Comparison of ENCODE assay signal across 22 cellular contexts in the genomic region with DNA sequence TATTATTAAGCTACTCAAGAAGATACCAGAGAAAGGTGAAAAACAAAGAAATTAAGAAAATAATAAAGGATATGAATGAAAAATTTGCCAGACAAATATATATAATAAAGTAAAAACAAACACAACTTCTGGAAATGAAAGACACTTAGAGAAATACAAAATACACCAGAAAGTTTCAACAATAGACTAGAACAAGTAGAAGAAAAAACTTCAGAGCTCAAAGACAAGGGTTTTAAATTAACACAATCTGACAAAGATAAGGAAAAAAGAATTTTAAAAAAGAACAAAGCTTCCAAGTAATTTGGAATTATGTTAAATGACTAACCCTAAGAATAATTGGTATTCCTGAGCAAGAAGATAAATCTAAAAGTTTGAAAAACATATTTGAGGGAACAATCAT.
DNase-seq lines count a peak whose midpoint lies in the region; ATAC-seq, FAIRE-seq and TF ChIP-seq lines count a peak whose summit lies in the region.
"Had no signal": no experiment of that assay in that cellular context is flagged by ENCODE, and none has a peak within 500 bp of the region (broad histone marks: within the 10 kb centered on the region; RNA-seq: fewer than 3 reads in every experiment).

No MANE protein-coding gene starts in this region.

- no peak overlapping the region for H3K27ac ChIP-seq in K562 (ENCODE audit: extremely low read depth, low read depth, low read length)
- H3K27ac ChIP-seq in naive thymus-derived CD4-positive, alpha-beta T cell (ENCODE audit: low read depth, low read length): no peak overlapping the region
- H3K27ac ChIP-seq: 22Rv1, BLaER1 had no signal

- H3K4me1 ChIP-seq in K562 (replicated peaks in 1 of 2; ENCODE audit: control insufficient read depth in 2 of 2, insufficient read depth in 2 of 2, low read length in 2 of 2): no peaks in the 10 kb centered on the region
- H3K4me1 ChIP-seq in naive thymus-derived CD4-positive, alpha-beta T cell (ENCODE audit: control insufficient read depth in 2 of 2, insufficient read depth in 2 of 2, low read length in 2 of 2): no peaks in the 10 kb centered on the region
- H3K4me1 ChIP-seq: BE2C, BLaER1 had no signal

- peaks cover 44% of the 10 kb centered on the region for H3K9me3 Mint-ChIP-seq in nephron
- peaks cover 2 to 52% (median 17%) of the 10 kb centered on the region in 11 donors for H3K9me3 Mint-ChIP-seq in naive thymus-derived CD4-positive, alpha-beta T cell
- H3K9me3 Mint-ChIP-seq in stimulated activated memory B cell treated with anti-CD40 and anti-IgM and Interleukin-4, amounts not matched to agents 10 μg/mL and 1 μg/mL and 100 μg/mL, for 72 hours: peaks cover 15% of the 10 kb centered on the region

- no TSS peak for BruUV-seq in K562 (replicated peaks; lab: Mats Ljungman, UMichigan)

- no peaks in the 10 kb centered on the region for H3K79me2 ChIP-seq in K562 (ENCODE audit: control insufficient read depth, insufficient read depth, low read length)

- peaks cover 44% of the 10 kb centered on the region for H3K36me3 Mint-ChIP-seq in nephron (ENCODE audit: low read depth)
- peaks cover 0 to 8% (median 7%) of the 10 kb centered on the region in 5 donors for H3K36me3 Mint-ChIP-seq in naive thymus-derived CD4-positive, alpha-beta T cell
- no peaks in the 10 kb centered on the region for H3K36me3 Mint-ChIP-seq in stimulated activated memory B cell treated with anti-CD40 and anti-IgM and Interleukin-4, amounts not matched to agents 10 μg/mL and 1 μg/mL and 100 μg/mL, for 72 hours
- H3K36me3 Mint-ChIP-seq: CD14-positive monocyte; CD4-positive, alpha-beta memory T cell; CD4-positive, CD25-positive, alpha-beta regulatory T cell; CD8-positive, alpha-beta memory T cell had no signal

- no peaks in the 10 kb centered on the region for H3K36me3 ChIP-seq in K562 (ENCODE audit: control insufficient read depth, insufficient read depth, low read length)
- H3K36me3 ChIP-seq in naive thymus-derived CD4-positive, alpha-beta T cell (ENCODE audit: control insufficient read depth in 2 of 3, insufficient read depth in 3 of 3, low read length in 3 of 3): no peaks in the 10 kb centered on the region
- H3K36me3 ChIP-seq: BE2C, BLaER1 had no signal

- no peak for TF ChIP-seq CTCF in K562 (IDR thresholded peaks at IDR 0.05 in 2 of 3, conservative IDR thresholded peaks at IDR 0.05 in 1 of 3; ENCODE audit: insufficient read depth in 2 of 3, low read depth in 1 of 3, low read length in 3 of 3)
- no peak for TF ChIP-seq CTCF in nephron (IDR thresholded peaks at IDR 0.05; ENCODE audit: unreplicated experiment in 3 of 3)

- no peak overlapping the region for H3K9ac ChIP-seq in K562 (ENCODE audit: insufficient read depth in 1 of 2, low read depth in 2 of 2, low read length in 2 of 2)
- H3K9ac ChIP-seq: BLaER1 had no signal

- no peak for DNase-seq in K562 (ENCODE audit: extremely low read depth in 1 of 4, low spot score in 3 of 4)
- DNase-seq in naive thymus-derived CD4-positive, alpha-beta T cell: no peak
- DNase-seq: ACHN; BE2C; C1 segment of cervical spinal cord; CD4-positive, alpha-beta memory T cell; CD4-positive, CD25-positive, alpha-beta regulatory T cell; CD8-positive, alpha-beta memory T cell; COR-L47; DMS79 treated with DMSO at 0.1 percent for 48 hours; GDM1 had no signal

- POLR2A ChIA-PET in K562 (lab: Yijun Ruan, JAX): no interaction called here
- POLR2A ChIA-PET in naive thymus-derived CD4-positive, alpha-beta T cell (lab: Charles Lee): no interaction called here

- in situ Hi-C loops in K562 (cut with MboI): no loop called here

- H4K20me1 ChIP-seq in K562 (replicated peaks; ENCODE audit: control insufficient read depth, insufficient read depth, low read length): no peaks in the 10 kb centered on the region
- H4K20me1 ChIP-seq: BLaER1 had no signal

- CTCF ChIA-PET in K562 (lab: Yijun Ruan, JAX; ENCODE audit: low intra/inter-chr PET ratio): no interaction called here
- CTCF ChIA-PET in naive thymus-derived CD4-positive, alpha-beta T cell (lab: Charles Lee): no interaction called here

- no peak for ATAC-seq in K562
- ATAC-seq in naive thymus-derived CD4-positive, alpha-beta T cell: no peak
- ATAC-seq in HG02623 (IDR thresholded peaks at IDR 0.05; ENCODE audit: unreplicated experiment): no peak
- ATAC-seq in stimulated activated memory B cell treated with anti-CD40 and anti-IgM and Interleukin-4, amounts not matched to agents 10 μg/mL and 1 μg/mL and 100 μg/mL, for 72 hours: no peak
- ATAC-seq: GM12878 had no signal

- no peak overlapping the region for H3K4me2 ChIP-seq in K562 (ENCODE audit: insufficient read depth, low read length)
- H3K4me2 ChIP-seq: BLaER1 had no signal

- no peak overlapping the region for H3K4me3 ChIP-seq in K562
- no peak overlapping the region for H3K4me3 ChIP-seq in naive thymus-derived CD4-positive, alpha-beta T cell (ENCODE audit: low read length)
- H3K4me3 ChIP-seq: BLaER1, GM12878 had no signal

- no peak overlapping the region for H3K4me3 Mint-ChIP-seq in nephron
- no peak overlapping the region for H3K4me3 Mint-ChIP-seq in naive thymus-derived CD4-positive, alpha-beta T cell
- H3K4me3 Mint-ChIP-seq in stimulated activated memory B cell treated with anti-CD40 and anti-IgM and Interleukin-4, amounts not matched to agents 10 μg/mL and 1 μg/mL and 100 μg/mL, for 72 hours: no peak overlapping the region
- H3K4me3 Mint-ChIP-seq: CD14-positive monocyte; CD4-positive, alpha-beta memory T cell; CD4-positive, CD25-positive, alpha-beta regulatory T cell; CD8-positive, alpha-beta memory T cell had no signal

- peak overlapping the region in 2 of 3 experiments; percentile 82 to 95 for H3K27ac Mint-ChIP-seq in nephron
- no peak overlapping the region for H3K27ac Mint-ChIP-seq in naive thymus-derived CD4-positive, alpha-beta T cell
- no peak overlapping the region for H3K27ac Mint-ChIP-seq in stimulated activated memory B cell treated with anti-CD40 and anti-IgM and Interleukin-4, amounts not matched to agents 10 μg/mL and 1 μg/mL and 100 μg/mL, for 72 hours
- H3K27ac Mint-ChIP-seq: CD4-positive, alpha-beta memory T cell; CD4-positive, CD25-positive, alpha-beta regulatory T cell; CD8-positive, alpha-beta memory T cell had no signal

- no peak for TF ChIP-seq EP300 in K562 (IDR thresholded peaks at IDR 0.05; ENCODE audit: low read length)

- H3K27me3 Mint-ChIP-seq in nephron (ENCODE audit: low read depth): no peaks in the 10 kb centered on the region
- H3K27me3 Mint-ChIP-seq in naive thymus-derived CD4-positive, alpha-beta T cell: peaks cover 0 to 20% (median 5%) of the 10 kb centered on the region in 5 donors
- no peaks in the 10 kb centered on the region for H3K27me3 Mint-ChIP-seq in stimulated activated memory B cell treated with anti-CD40 and anti-IgM and Interleukin-4, amounts not matched to agents 10 μg/mL and 1 μg/mL and 100 μg/mL, for 72 hours

- no peaks in the 10 kb centered on the region; the same call in 1 of the 2 replicates for H3K9me3 ChIP-seq in K562 (replicated peaks; ENCODE audit: control insufficient read depth, insufficient read depth, low read depth, low read length)
- H3K9me3 ChIP-seq in naive thymus-derived CD4-positive, alpha-beta T cell (ENCODE audit: control insufficient read depth in 2 of 3, low read length in 3 of 3): no peaks in the 10 kb centered on the region
- H3K9me3 ChIP-seq: BE2C had no signal

- intact Hi-C loops in K562 (cut with micrococcal nuclease): no loop called here
- intact Hi-C loops in naive thymus-derived CD4-positive, alpha-beta T cell (cut with micrococcal nuclease): no loop called here

- no peak overlapping the region for H2AFZ ChIP-seq in K562 (ENCODE audit: low read depth, low read length)

- TF ChIP-seq RAD21 in K562 (CRISPR knock-in tag; conservative IDR thresholded peaks at IDR 0.05 in 1 of 2, IDR thresholded peaks at IDR 0.05 in 1 of 2): no peak

- no peaks in the 10 kb centered on the region for H3K27me3 ChIP-seq in K562 (ENCODE audit: control insufficient read depth in 2 of 2, insufficient read depth in 2 of 2, low read length in 2 of 2)
- H3K27me3 ChIP-seq in naive thymus-derived CD4-positive, alpha-beta T cell (ENCODE audit: control insufficient read depth in 2 of 2, insufficient read depth in 2 of 2, low read length in 2 of 2): no peaks in the 10 kb centered on the region
- H3K27me3 ChIP-seq: BE2C, BLaER1 had no signal

- no peaks in the 10 kb centered on the region for H3K4me1 Mint-ChIP-seq in nephron
- H3K4me1 Mint-ChIP-seq in naive thymus-derived CD4-positive, alpha-beta T cell: no peaks in the 10 kb centered on the region
- no peaks in the 10 kb centered on the region for H3K4me1 Mint-ChIP-seq in stimulated activated memory B cell treated with anti-CD40 and anti-IgM and Interleukin-4, amounts not matched to agents 10 μg/mL and 1 μg/mL and 100 μg/mL, for 72 hours
- H3K4me1 Mint-ChIP-seq: CD14-positive monocyte; CD4-positive, alpha-beta memory T cell; CD4-positive, CD25-positive, alpha-beta regulatory T cell; CD8-positive, alpha-beta memory T cell had no signal

- TF ChIP-seq POLR2A in K562 (conservative IDR thresholded peaks at IDR 0.05): no peak

- no peaks in the 10 kb centered on the region for H3K9me1 ChIP-seq in K562 (ENCODE audit: control insufficient read depth, insufficient read depth, low read length)

- peak; percentile 34 for FAIRE-seq in A204.1 (lab: Jason Lieb, UNC)
- no peak for FAIRE-seq in K562 (lab: Jason Lieb, UNC)
- FAIRE-seq: D721Med, GM12878, GM12892, GM18507 had no signal

TF ChIP-seq in K562, 482 proteins besides CTCF, POLR2A, EP300 and RAD21 (continues in another document):
- TF ChIP-seq STAT5A (IDR thresholded peaks at IDR 0.05; ENCODE audit: borderline replicate concordance, low read length) (no peak), CC2D1A (IDR thresholded peaks at IDR 0.05) (no peak), ATF4 (CRISPR knock-in tag; IDR thresholded peaks at IDR 0.05) (no peak), BRD4 (IDR thresholded peaks at IDR 0.05) (no peak), ZNF583 (CRISPR knock-in tag; IDR thresholded peaks at IDR 0.05) (peak; percentile 96), NCOR1 (IDR thresholded peaks at IDR 0.05) (no peak)

Comparison
In these comparisons a context has a peak if more than half of its experiments do, and no peak if none do; other contexts are left out.
1. H3K27ac Mint-ChIP-seq: peak in nephron (2 of 3); none in naive thymus-derived CD4-positive, alpha-beta T cell (0 of 9) and stimulated activated memory B cell treated with anti-CD40 and anti-IgM and Interleukin-4, amounts not matched to agents 10 μg/mL and 1 μg/mL and 100 μg/mL, for 72 hours (single experiment).